ENCODE assay signal across 16 cellular contexts in the genomic region with DNA sequence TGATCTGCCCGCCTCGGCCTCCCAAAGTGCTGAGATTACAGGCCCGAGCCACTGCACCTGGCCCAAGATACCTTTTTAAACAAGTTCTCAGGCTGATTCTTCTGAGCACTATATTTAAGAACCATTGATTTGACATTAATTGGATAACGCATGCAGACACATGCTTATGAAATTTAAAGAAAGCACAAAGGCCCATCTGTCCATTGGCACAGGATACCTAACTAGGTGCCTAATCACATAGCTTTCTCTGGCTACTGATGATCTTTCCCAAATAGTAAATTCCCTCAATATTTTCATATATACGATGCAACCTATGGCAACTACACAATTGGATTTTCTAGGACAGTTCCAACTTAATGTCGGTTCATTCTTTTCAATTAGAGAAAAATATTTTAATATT.
DNase-seq lines count a peak whose midpoint lies in the region.
"Had no signal": no experiment of that assay in that cellular context is flagged by ENCODE, and none has a peak within 500 bp of the region (broad histone marks: within the 10 kb centered on the region; RNA-seq: fewer than 3 reads in every experiment).

No MANE protein-coding gene starts in this region.

- no peak overlapping the region for H3K4me3 ChIP-seq in effector memory CD4-positive, alpha-beta T cell (ENCODE audit: insufficient read depth, low read depth, low read length, poor library complexity, severe bottlenecking)
- H3K4me3 ChIP-seq: BLaER1 treated with 17β-estradiol and CSF1 and Interleukin-3, amounts not matched to agents 10 nM and 100 nM; GM23248; HAP-1; K562 had no signal

- no peaks in the 10 kb centered on the region for H3K27me3 ChIP-seq in effector memory CD4-positive, alpha-beta T cell (replicated peaks; ENCODE audit: control insufficient read depth, insufficient read depth, low read length, poor library complexity, severe bottlenecking)
- H3K27me3 ChIP-seq: BLaER1 treated with 17β-estradiol and CSF1 and Interleukin-3, amounts not matched to agents 10 nM and 100 nM had no signal

- H3K4me1 ChIP-seq in effector memory CD4-positive, alpha-beta T cell (ENCODE audit: control insufficient read depth, insufficient read depth, low read length, poor library complexity, severe bottlenecking): no peaks in the 10 kb centered on the region
- H3K4me1 ChIP-seq: HAP-1 had no signal

- H3K9me3 ChIP-seq in effector memory CD4-positive, alpha-beta T cell (ENCODE audit: control insufficient read depth, low read length): peaks cover 6% of the 10 kb centered on the region
- H3K9me3 ChIP-seq: HAP-1 had no signal

- no peaks in the 10 kb centered on the region for H3K36me3 ChIP-seq in effector memory CD4-positive, alpha-beta T cell (ENCODE audit: control insufficient read depth, insufficient read depth, low read length)
- H3K36me3 ChIP-seq: HAP-1 had no signal

- in situ Hi-C loops in G401 (cut with HindIII; ENCODE audit: low sequenced_read_pairs): no loop called here

- no peak overlapping the region for H3K27ac ChIP-seq in effector memory CD4-positive, alpha-beta T cell (ENCODE audit: insufficient read depth, low read length, poor library complexity, severe bottlenecking)
- H3K27ac ChIP-seq: BLaER1 treated with 17β-estradiol and CSF1 and Interleukin-3, amounts not matched to agents 10 nM and 100 nM; GM23248; HL-60 had no signal

- DNase-seq in G401 (ENCODE audit: low spot score) (peak; percentile 79), NCI-H2171 treated with DMSO at 0.1 percent for 48 hours (lab: John Stamatoyannopoulos, UW) (peak; percentile 67), NCI-H524 treated with DMSO at 0.1 percent for 48 hours (lab: John Stamatoyannopoulos, UW) (peak; percentile 48), RPMI8226 (peak; percentile 78), SKM-1 (lab: John Stamatoyannopoulos, UW; ENCODE audit: unreplicated experiment) (no peak)
- no peak for DNase-seq in effector memory CD4-positive, alpha-beta T cell
- DNase-seq in activated naive CD4-positive, alpha-beta T cell (lab: John Stamatoyannopoulos, UW): no peak
- DNase-seq: Calu3; CD8-positive, alpha-beta T cell; GF-D8; GM23248; IMR-90 had no signal

Comparison
In these comparisons a context has a peak if more than half of its experiments do, and no peak if none do; other contexts are left out.
1. DNase-seq: peak in G401 (single experiment), NCI-H2171 treated with DMSO at 0.1 percent for 48 hours (single experiment), NCI-H524 treated with DMSO at 0.1 percent for 48 hours (single experiment) and RPMI8226 (single experiment); none in SKM-1 (single experiment), effector memory CD4-positive, alpha-beta T cell (0 of 3) and activated naive CD4-positive, alpha-beta T cell (0 of 4).